ENCODE assay signal across 1 cellular context in genomic region chrX:118974908-118975671, GRCh38.
TF ChIP-seq lines count a peak whose summit lies in the region.

No MANE protein-coding gene starts in this region.

TF ChIP-seq in GM12878, 131 proteins besides CTCF, POLR2A, EP300 and RAD21 (continued from another document):
- TF ChIP-seq CUX1 (IDR thresholded peaks at IDR 0.05; ENCODE audit: insufficient replicate concordance, low read depth, low read length) (no peak), TCF12 (IDR thresholded peaks at IDR 0.05; ENCODE audit: low read depth, low read length) (peak; percentile 62; the same call in 1 of the 2 replicates), SUZ12 (IDR thresholded peaks at IDR 0.05; ENCODE audit: unreplicated experiment) (peak; percentile 81)
